Comparison of ENCODE assay signal across 8 cellular contexts in genomic region chr10:45972106-45972812, GRCh38. TPM values are rescaled to one million over a fixed set of nuclear protein-coding genes. Genes with fewer than 3 reads are reported as not detected.
DNase-seq lines count a peak whose midpoint lies in the region; ATAC-seq and TF ChIP-seq lines count a peak whose summit lies in the region.
"Not testable (repeated sequence)": the region's sequence is repeated elsewhere in the genome, so short reads cannot be mapped to it uniquely, and the experiment has no call there.

Gene TIMM23, plus strand, starts transcription at chr10:45972489. Its CDS starts 136 bp downstream, at chr10:45972625.

- not testable (repeated sequence) for H3K9me2 ChIP-seq in HCT116 (ENCODE audit: insufficient read depth)

- peak within 1 kb of the TSS; percentile 95 for H3K27ac Mint-ChIP-seq in activated naive CD4-positive, alpha-beta T cell treated with anti-CD3 and anti-CD28 coated beads, Interleukin-2, amount 10 ng/mL, durations not matched to agents 7 days and 5 days

- not testable (repeated sequence) for H3K4ac ChIP-seq in neuronal stem cell (ENCODE audit: low read length)

- H3K4me2 ChIP-seq in HCT116 (ENCODE audit: low read length) (peak within 1 kb of the TSS; percentile 78), neuronal stem cell (ENCODE audit: insufficient read depth, low read length, poor library complexity, severe bottlenecking) (peak within 1 kb of the TSS; percentile 62)

- H2BK5ac ChIP-seq in neuronal stem cell (ENCODE audit: low read length): not testable (repeated sequence)

- WGBS in neuronal stem cell (ENCODE audit: extremely low coverage in 2 of 2, insufficient read length in 2 of 2, insufficient replicate concordance in 1 of 2), 2 donors: no CpG with 5 or more reads among the region's 60 CpGs
- 0 to 1% (median 0%) methylated on average over 22 to 60 of the region's 60 CpGs for WGBS in stomach, 5 donors

- not testable (repeated sequence) for H3K9me3 Mint-ChIP-seq in activated naive CD4-positive, alpha-beta T cell treated with anti-CD3 and anti-CD28 coated beads, Interleukin-2, amount 10 ng/mL, durations not matched to agents 7 days and 5 days

- TF ChIP-seq EP300 in stomach (IDR thresholded peaks at IDR 0.05): not testable (repeated sequence)

- intact Hi-C loops in HCT116 (cut with micrococcal nuclease); stomach (cut with DNase I; ENCODE audit: low total_unique reads): not testable (repeated sequence)

- H2BK15ac ChIP-seq in neuronal stem cell (ENCODE audit: low read length): not testable (repeated sequence)

- ATAC-seq in HCT116: peak; percentile 89

- peak; percentile 46 for DNase-seq in GF-D8 (lab: John Stamatoyannopoulos, UW)
- peak; percentile 67 for DNase-seq in HCT116 (ENCODE audit: low read depth, low spot score)
- peak; percentile 91 for DNase-seq in NAMALWA (ENCODE audit: low spot score)
- DNase-seq in SKM-1 (lab: John Stamatoyannopoulos, UW; ENCODE audit: unreplicated experiment): peak; percentile 40
- DNase-seq in activated naive CD4-positive, alpha-beta T cell treated with anti-CD3 and anti-CD28 coated beads, Interleukin-2, amount 10 ng/mL, durations not matched to agents 7 days and 5 days: peak; percentile 91
- peak; percentile 45 for DNase-seq in germinal center (ENCODE audit: low spot score)
- DNase-seq in neuronal stem cell (ENCODE audit: low spot score): peak; percentile 79
- peak; percentile 88 for DNase-seq in stomach

- H4K20me1 ChIP-seq in HCT116 (ENCODE audit: insufficient read depth): not testable (repeated sequence)

- not testable (repeated sequence) for H2AK5ac ChIP-seq in neuronal stem cell (ENCODE audit: low read depth, low read length)

- not testable (repeated sequence) for H3K27me3 ChIP-seq in HCT116 (ENCODE audit: insufficient read depth, low read length); neuronal stem cell (ENCODE audit: control insufficient read depth in 3 of 3, insufficient read depth in 3 of 3, low read depth in 1 of 3, low read length in 3 of 3); stomach

- CTCF ChIA-PET in HCT116 (lab: Charles Lee); activated naive CD4-positive, alpha-beta T cell treated with anti-CD3 and anti-CD28 coated beads, Interleukin-2, amount 10 ng/mL, durations not matched to agents 7 days and 5 days (lab: Charles Lee): not testable (repeated sequence)

- POLR2A ChIA-PET in HCT116 (lab: Charles Lee): not testable (repeated sequence)

- H3K4me1 ChIP-seq in HCT116 (ENCODE audit: control insufficient read depth in 1 of 2, insufficient read depth in 2 of 2, low read length in 2 of 2); neuronal stem cell (ENCODE audit: control insufficient read depth in 2 of 2, insufficient read depth in 1 of 2, low read depth in 1 of 2, low read length in 2 of 2): not testable (repeated sequence)
- peaks cover 6 to 37% (median 28%) of the 10 kb centered on the region in 4 donors for H3K4me1 ChIP-seq in stomach

- H3K27me3 Mint-ChIP-seq in activated naive CD4-positive, alpha-beta T cell treated with anti-CD3 and anti-CD28 coated beads, Interleukin-2, amount 10 ng/mL, durations not matched to agents 7 days and 5 days: not testable (repeated sequence)

- H3K36me3 Mint-ChIP-seq in activated naive CD4-positive, alpha-beta T cell treated with anti-CD3 and anti-CD28 coated beads, Interleukin-2, amount 10 ng/mL, durations not matched to agents 7 days and 5 days: peaks cover 18% of the 10 kb centered on the region

- peak within 1 kb of the TSS; percentile 17 for H4K8ac ChIP-seq in neuronal stem cell (ENCODE audit: low read depth, low read length)

- H2AFZ ChIP-seq in HCT116 (ENCODE audit: low read depth, low read length, poor library complexity, severe bottlenecking): not testable (repeated sequence)
- H2AFZ ChIP-seq in neuronal stem cell (ENCODE audit: low read length): peak within 1 kb of the TSS; percentile 91

- peak; percentile 43 for TF ChIP-seq POLR2A in HCT116 (IDR thresholded peaks at IDR 0.05; ENCODE audit: borderline replicate concordance, extremely low read depth, insufficient read depth, insufficient read length)
- peak in 1 of 4 donors; percentile 12 for TF ChIP-seq POLR2A in stomach (IDR thresholded peaks at IDR 0.05)

- H3K9ac ChIP-seq in HCT116 (ENCODE audit: low read length) (peak within 1 kb of the TSS; percentile 81), neuronal stem cell (ENCODE audit: low read depth, low read length, poor library complexity) (peak within 1 kb of the TSS; percentile 93)

- H2BK12ac ChIP-seq in neuronal stem cell (ENCODE audit: low read length): not testable (repeated sequence)

- H3K14ac ChIP-seq in neuronal stem cell (ENCODE audit: low read length): not testable (repeated sequence)

- H3K27ac ChIP-seq in HCT116 (ENCODE audit: low read depth, low read length): peak within 1 kb of the TSS; percentile 56
- H3K27ac ChIP-seq in neuronal stem cell (replicated peaks; ENCODE audit: low read length): peak within 1 kb of the TSS; percentile 61
- H3K27ac ChIP-seq in stomach: peak within 1 kb of the TSS; percentile 63 to 83 (median 76)

- TF ChIP-seq CTCF in HCT116 (IDR thresholded peaks at IDR 0.05 in 2 of 3, conservative IDR thresholded peaks at IDR 0.05 in 1 of 3; ENCODE audit: borderline replicate concordance in 1 of 3, insufficient read depth in 1 of 3, low read depth in 2 of 3, low read length in 2 of 3): not testable (repeated sequence)
- TF ChIP-seq CTCF in stomach (IDR thresholded peaks at IDR 0.05): peak in 1 of 7 experiments; percentile 14

- H3K4me3 Mint-ChIP-seq in activated naive CD4-positive, alpha-beta T cell treated with anti-CD3 and anti-CD28 coated beads, Interleukin-2, amount 10 ng/mL, durations not matched to agents 7 days and 5 days: peak within 1 kb of the TSS; percentile 98

- peak within 1 kb of the TSS; percentile 80 for H3K18ac ChIP-seq in neuronal stem cell (ENCODE audit: low read length)

- H3K36me3 ChIP-seq in HCT116 (ENCODE audit: control insufficient read depth in 1 of 2, insufficient read depth in 2 of 2, low read length in 2 of 2): not testable (repeated sequence)
- peaks cover 0 to 13% of the 10 kb centered on the region in 2 donors for H3K36me3 ChIP-seq in neuronal stem cell (replicated peaks in 1 of 2; ENCODE audit: control insufficient read depth in 2 of 2, insufficient read depth in 2 of 2, low read length in 2 of 2)
- H3K36me3 ChIP-seq in stomach: peaks cover 0 to 12% (median 3%) of the 10 kb centered on the region in 4 donors

- not testable (repeated sequence) for H4K91ac ChIP-seq in neuronal stem cell (ENCODE audit: low read depth, low read length, poor library complexity)

- not testable (repeated sequence) for H3K79me1 ChIP-seq in neuronal stem cell (ENCODE audit: low read depth, low read length)

- H3K4me3 ChIP-seq in HCT116 (replicated peaks in 1 of 2; ENCODE audit: low read depth in 1 of 2, low read length in 2 of 2) (peak within 1 kb of the TSS; percentile 77 to 78), neuronal stem cell (ENCODE audit: low read length in 2 of 2) (peak within 1 kb of the TSS; percentile 72 to 91), stomach (peak within 1 kb of the TSS; percentile 65 to 91 (median 78))

- H3K23ac ChIP-seq in neuronal stem cell (ENCODE audit: low read depth, low read length, poor library complexity): not testable (repeated sequence)

- not testable (repeated sequence) for TF ChIP-seq RAD21 in HCT116 (IDR thresholded peaks at IDR 0.05; ENCODE audit: low read depth)

- not testable (repeated sequence) for H3K9me3 ChIP-seq in HCT116 (ENCODE audit: control insufficient read depth in 1 of 2, insufficient read depth in 1 of 2, low read depth in 1 of 2, low read length in 2 of 2); neuronal stem cell (replicated peaks in 1 of 2; ENCODE audit: control insufficient read depth in 2 of 2, insufficient read depth in 1 of 2, low read depth in 1 of 2, low read length in 2 of 2); stomach

- H3K4me1 Mint-ChIP-seq in activated naive CD4-positive, alpha-beta T cell treated with anti-CD3 and anti-CD28 coated beads, Interleukin-2, amount 10 ng/mL, durations not matched to agents 7 days and 5 days: peaks cover 45% of the 10 kb centered on the region

- peaks cover 82% of the 10 kb centered on the region for H3K79me2 ChIP-seq in HCT116 (ENCODE audit: insufficient read depth, low read length)

- RAD21 ChIA-PET in HCT116 (lab: Charles Lee; ENCODE audit: low non-redundant PET in 1 of 2, low total read pairs in 2 of 2, uncharacterized antibody in 2 of 2, unreplicated experiment in 2 of 2): not testable (repeated sequence)

- not testable (repeated sequence) for BruUV-seq in HCT116 (replicated peaks; lab: Mats Ljungman, UMichigan)

- H2BK120ac ChIP-seq in neuronal stem cell (ENCODE audit: low read depth, low read length): not testable (repeated sequence)

TF ChIP-seq in HCT116, 20 proteins besides CTCF, POLR2A, EP300 and RAD21 (continues in another document):
- peak; percentile 29 for TF ChIP-seq YY1 (IDR thresholded peaks at IDR 0.05; ENCODE audit: extremely low read depth, insufficient replicate concordance, low read depth, low read length)
- peak; percentile 35 for TF ChIP-seq ZFX (IDR thresholded peaks at IDR 0.05)
- peak; percentile 66 for TF ChIP-seq ZBTB33 (IDR thresholded peaks at IDR 0.05; ENCODE audit: extremely low read depth, insufficient replicate concordance, low read length)
- peak; percentile 62 for TF ChIP-seq ELF1 (IDR thresholded peaks at IDR 0.05; ENCODE audit: borderline replicate concordance, low read depth)
- TF ChIP-seq CBX3 (IDR thresholded peaks at IDR 0.05; ENCODE audit: low read depth): 0 out of 2 replicates have a peak, but pooled peaks have one; percentile 13

RNA-seq across cellular contexts. Expression of gene TIMM23, which starts in this region (rescaled TPM):
- total RNA-seq in HCT116 (2021; ENCODE audit: unreplicated experiment): 70.1 TPM
- 45.8 and 59.2 TPM in 2 replicates for polyA plus RNA-seq in HCT116 (2012)
- polyA plus RNA-seq in neuronal stem cell (2013, experiment 1 of 2): 71.4 TPM
- 72.4 TPM for polyA plus RNA-seq in neuronal stem cell (2013, experiment 2 of 2)
- 100 to 1,000 TPM in 1 of 5 donors, 10 to 100 TPM in 4; 20.5 to 111 (median 59.5) TPM for total RNA-seq in stomach
- polyA plus RNA-seq in stomach: 10 to 100 TPM; 49.9 to 59.5 (median 54.1) TPM

Comparison
In these comparisons a context has a peak if more than half of its experiments do, and no peak if none do; other contexts are left out.
1. Peak in every context shown above with its lines: DNase-seq, ATAC-seq, H3K4me3 ChIP-seq and H3K27ac ChIP-seq.
2. DNase-seq: peak in every context shown above with its lines; median percentile 91 in NAMALWA; 91 in activated naive CD4-positive, alpha-beta T cell treated with anti-CD3 and anti-CD28 coated beads, Interleukin-2, amount 10 ng/mL, durations not matched to agents 7 days and 5 days; 88 in stomach; 79 in neuronal stem cell; 67 in HCT116; 46 in GF-D8; 45 in germinal center; 40 in SKM-1.